ENCODE assay signal across 22 cellular contexts in the genomic region with DNA sequence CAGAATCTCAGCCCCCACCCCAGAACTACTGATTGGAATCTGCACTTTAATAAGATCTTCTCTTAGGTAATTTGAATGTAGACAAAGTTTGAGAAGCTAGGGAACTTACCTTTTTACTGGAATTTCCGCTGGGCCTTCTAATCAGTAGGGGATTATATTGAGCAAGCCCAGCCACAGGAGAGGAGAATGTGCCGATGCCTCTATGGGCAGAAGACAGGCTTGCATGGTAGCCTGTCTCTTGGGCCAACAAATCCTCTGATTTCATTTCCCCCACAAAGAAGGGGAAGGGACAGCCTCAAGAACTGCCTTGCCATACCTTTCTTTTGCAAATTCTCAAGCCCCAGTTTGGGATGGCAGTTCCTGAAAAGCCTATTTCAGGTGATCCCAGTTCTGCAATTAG.
DNase-seq lines count a peak whose midpoint lies in the region; ATAC-seq and TF ChIP-seq lines count a peak whose summit lies in the region.
"Had no signal": no experiment of that assay in that cellular context is flagged by ENCODE, and none has a peak within 500 bp of the region (broad histone marks: within the 10 kb centered on the region; RNA-seq: fewer than 3 reads in every experiment).

No MANE protein-coding gene starts in this region.

- no peak overlapping the region for H4K91ac ChIP-seq in mesenchymal stem cell (ENCODE audit: low read length)

- H3K79me1 ChIP-seq in mesenchymal stem cell (replicated peaks; ENCODE audit: low read length, poor library complexity, severe bottlenecking), result no peaks in the 10 kb centered on the region

- no peak overlapping the region for H3K18ac ChIP-seq in mesenchymal stem cell (ENCODE audit: low read depth in 1 of 2, low read length in 2 of 2)

- H2BK120ac ChIP-seq in mesenchymal stem cell (ENCODE audit: low read depth, low read length), result no peak overlapping the region

- H3K27me3 ChIP-seq in mesenchymal stem cell (ENCODE audit: control insufficient read depth in 1 of 2, insufficient read depth in 1 of 2, low read length in 2 of 2) (no peaks in the 10 kb centered on the region), prostate gland (replicated peaks; ENCODE audit: insufficient read depth) (no peaks in the 10 kb centered on the region)
- H3K27me3 ChIP-seq: BE2C; BLaER1 treated with 17β-estradiol and CSF1 and Interleukin-3, amounts not matched to agents 10 nM and 100 nM had no signal

- H3K36me3 ChIP-seq in mesenchymal stem cell (ENCODE audit: control insufficient read depth in 1 of 2, insufficient read depth in 2 of 2, low read depth in 1 of 2, low read length in 2 of 2) (no peaks in the 10 kb centered on the region), prostate gland (no peaks in the 10 kb centered on the region)
- H3K36me3 ChIP-seq: BE2C; BLaER1 treated with 17β-estradiol and CSF1 and Interleukin-3, amounts not matched to agents 10 nM and 100 nM had no signal

- TF ChIP-seq CTCF in prostate gland (IDR thresholded peaks at IDR 0.05), result no peak

- H3K9ac ChIP-seq in mesenchymal stem cell (ENCODE audit: low read length), result no peak overlapping the region
- H3K9ac ChIP-seq: BLaER1 treated with 17β-estradiol and CSF1 and Interleukin-3, amounts not matched to agents 10 nM and 100 nM; GM23248 had no signal

- DNase-seq in NCI-H82 (lab: John Stamatoyannopoulos, UW) (peak; percentile 27), NCI-H82 treated with DMSO at 0.1 percent for 48 hours (lab: John Stamatoyannopoulos, UW; ENCODE audit: unreplicated experiment) (no peak), cerebellar cortex (ENCODE audit: low spot score) (peak; percentile 15), mesenchymal stem cell (no peak), AG08395 (ENCODE audit: low spot score) (no peak), prostate gland (ENCODE audit: low spot score) (no peak), NCI-H446 (lab: John Stamatoyannopoulos, UW) (no peak)
- DNase-seq: AML-193; BE2C; CD4-positive, alpha-beta T cell; CD8-positive, alpha-beta memory T cell; DMS 273 treated with DMSO at 0.1 percent for 48 hours; DMS79; EL; GDM1; GM23248; H9 had no signal

- no peak overlapping the region for H3K4ac ChIP-seq in mesenchymal stem cell (ENCODE audit: low read depth in 1 of 2, low read length in 2 of 2)

- no peak overlapping the region for H4K8ac ChIP-seq in mesenchymal stem cell (ENCODE audit: low read length)

- TF ChIP-seq POLR2A in prostate gland (IDR thresholded peaks at IDR 0.05), result no peak

- no peak for ATAC-seq in HG02610 (IDR thresholded peaks at IDR 0.05; ENCODE audit: unreplicated experiment)
- ATAC-seq: GM12878, HCT116 had no signal

- H3K4me1 ChIP-seq in mesenchymal stem cell (ENCODE audit: control insufficient read depth, insufficient read depth, low read depth, low read length) (peaks cover 12% of the 10 kb centered on the region), prostate gland (replicated peaks) (no peaks in the 10 kb centered on the region)
- H3K4me1 ChIP-seq: BE2C; BLaER1 treated with 17β-estradiol and CSF1 and Interleukin-3, amounts not matched to agents 10 nM and 100 nM had no signal

- no peak overlapping the region for H2AFZ ChIP-seq in mesenchymal stem cell (ENCODE audit: low read depth, low read length)
- H2AFZ ChIP-seq: GM23248 had no signal

- H2BK5ac ChIP-seq in mesenchymal stem cell (ENCODE audit: low read depth, low read length, poor library complexity, severe bottlenecking), result peak overlapping the region; percentile 66

- H2AK5ac ChIP-seq in mesenchymal stem cell (ENCODE audit: low read length, severe bottlenecking), result peak overlapping the region; percentile 94

- H2BK15ac ChIP-seq in mesenchymal stem cell (ENCODE audit: low read depth, poor library complexity, severe bottlenecking), result no peak overlapping the region

- H3K4me3 ChIP-seq in mesenchymal stem cell (ENCODE audit: insufficient read depth in 1 of 2, low read depth in 1 of 2, low read length in 2 of 2), result no peak overlapping the region
- no peak overlapping the region for H3K4me3 ChIP-seq in prostate gland
- H3K4me3 ChIP-seq: BLaER1 treated with 17β-estradiol and CSF1 and Interleukin-3, amounts not matched to agents 10 nM and 100 nM; GM12878; GM23248 had no signal

- H3K4me2 ChIP-seq in mesenchymal stem cell (ENCODE audit: low read length, poor library complexity, severe bottlenecking), result no peak overlapping the region
- H3K4me2 ChIP-seq: BLaER1 treated with 17β-estradiol and CSF1 and Interleukin-3, amounts not matched to agents 10 nM and 100 nM had no signal

- H3K27ac ChIP-seq in mesenchymal stem cell (ENCODE audit: low read length, poor library complexity, severe bottlenecking), result peak overlapping the region; percentile 76
- no peak overlapping the region for H3K27ac ChIP-seq in prostate gland
- H3K27ac ChIP-seq: 22Rv1; BLaER1 treated with 17β-estradiol and CSF1 and Interleukin-3, amounts not matched to agents 10 nM and 100 nM had no signal

- no peak overlapping the region for H3K23ac ChIP-seq in mesenchymal stem cell (ENCODE audit: low read length in 2 of 2)

- WGBS in mesenchymal stem cell, result 92% methylated on average over 2 of the region's 2 CpGs
- WGBS in prostate gland, result 70% methylated on average over 2 of the region's 2 CpGs

- intact Hi-C loops in prostate gland (cut with DNase I), result no loop called here

- H3K9me3 ChIP-seq in mesenchymal stem cell (ENCODE audit: control insufficient read depth, low read length) (no peaks in the 10 kb centered on the region), prostate gland (no peaks in the 10 kb centered on the region)
- H3K9me3 ChIP-seq: BE2C; BLaER1 treated with 17β-estradiol and CSF1 and Interleukin-3, amounts not matched to agents 10 nM and 100 nM had no signal

- no peak overlapping the region for H3K14ac ChIP-seq in mesenchymal stem cell (ENCODE audit: low read length in 2 of 2)

- H2BK12ac ChIP-seq in mesenchymal stem cell (ENCODE audit: low read length in 2 of 2), result peak overlapping the region in 1 of 2 experiments; percentile 34

Comparison
In these comparisons a context has a peak if more than half of its experiments do, and no peak if none do; other contexts are left out.
1. DNase-seq: peak in NCI-H82 (single experiment) and cerebellar cortex (single experiment); none in NCI-H82 treated with DMSO at 0.1 percent for 48 hours (single experiment), mesenchymal stem cell (single experiment), AG08395 (single experiment), prostate gland (single experiment) and NCI-H446 (0 of 2).